In genomic region chr1:10337436-10337835, GRCh38 we compare ENCODE assay signal across 14 cellular contexts.
"Had no signal": no experiment of that assay in that cellular context is flagged by ENCODE, and none has a peak within 500 bp of the region (broad histone marks: within the 10 kb centered on the region; RNA-seq: fewer than 3 reads in every experiment).

No MANE protein-coding gene starts in this region.

- DNase-seq: activated gamma-delta T cell; amniotic stem cell; cortex of kidney; effector CD8-positive, alpha-beta T cell; esophagus squamous epithelium; stimulated activated naive CD4-positive, alpha-beta T cell had no signal

- H3K27ac ChIP-seq: body of pancreas, esophagus squamous epithelium, uterus had no signal

- H3K4me1 Mint-ChIP-seq: activated naive CD8-positive, alpha-beta T cell treated with anti-CD3 and anti-CD28 coated beads for 36 hours; central memory CD8-positive, alpha-beta T cell; immature natural killer cell; natural killer cell; T-cell had no signal

- H3K27me3 ChIP-seq: body of pancreas, esophagus squamous epithelium, tibial nerve, uterus had no signal

- H3K36me3 ChIP-seq: uterus had no signal

- H3K27me3 Mint-ChIP-seq: activated naive CD8-positive, alpha-beta T cell treated with anti-CD3 and anti-CD28 coated beads for 36 hours; central memory CD8-positive, alpha-beta T cell; T-cell had no signal

- H3K9me3 Mint-ChIP-seq: activated naive CD8-positive, alpha-beta T cell treated with anti-CD3 and anti-CD28 coated beads for 36 hours; central memory CD8-positive, alpha-beta T cell; immature natural killer cell; natural killer cell; T-cell had no signal

- H3K4me3 ChIP-seq: body of pancreas, esophagus squamous epithelium, tibial nerve, uterus had no signal

- H3K9me3 ChIP-seq: body of pancreas, esophagus squamous epithelium, tibial nerve, uterus had no signal

- H3K4me1 ChIP-seq: body of pancreas, uterus had no signal

- H3K27ac Mint-ChIP-seq: activated naive CD8-positive, alpha-beta T cell treated with anti-CD3 and anti-CD28 coated beads for 36 hours; natural killer cell; T-cell had no signal

- H3K4me3 Mint-ChIP-seq: activated naive CD8-positive, alpha-beta T cell treated with anti-CD3 and anti-CD28 coated beads for 36 hours; central memory CD8-positive, alpha-beta T cell; immature natural killer cell; natural killer cell; T-cell had no signal

- H3K36me3 Mint-ChIP-seq: natural killer cell had no signal
